19 cellular contexts compared by ENCODE assay signal in genomic region chr12:115190191-115190590, GRCh38.
A peak's percentile ranks its signal among the peaks of the same experiment; 100 is the strongest.
DNase-seq lines count a peak whose midpoint lies in the region; ATAC-seq and TF ChIP-seq lines count a peak whose summit lies in the region.
"Had no signal": no experiment of that assay in that cellular context is flagged by ENCODE, and none has a peak within 500 bp of the region (broad histone marks: within the 10 kb centered on the region; RNA-seq: fewer than 3 reads in every experiment).

No MANE protein-coding gene starts in this region.

- no peaks in the 10 kb centered on the region for H3K27me3 ChIP-seq in left ventricle myocardium inferior (ENCODE audit: low read depth)

- no peaks in the 10 kb centered on the region for H3K27me3 Mint-ChIP-seq in HFFc6 (ENCODE audit: insufficient read depth)

- DNase-seq in AG09319 (ENCODE audit: extremely low read depth, low read depth) = peak; percentile 46
- no peak for DNase-seq in HFFc6
- peak; percentile 38 for DNase-seq in fibroblast of mammary gland (ENCODE audit: low read depth)
- no peak for DNase-seq in sciatic nerve (ENCODE audit: low spot score)
- no peak for DNase-seq in activated CD4-positive, alpha-beta T cell treated with anti-CD3 and anti-CD28 coated beads, Interleukin-2, amount 50 U/mL, for 48 hours
- no peak for DNase-seq in left ventricle myocardium inferior
- no peak for DNase-seq in amygdala (lab: John Stamatoyannopoulos, UW)
- DNase-seq: 8988T; C1 segment of cervical spinal cord; CD8-positive, alpha-beta memory T cell; DMS53; EL; KG1; NCI-H1105 treated with DMSO at 0.1 percent for 48 hours; NCI-H1694 treated with DMSO at 0.1 percent for 48 hours; NCI-H510A; NCI-H774; SHP77 had no signal

- no peaks in the 10 kb centered on the region for H3K4me1 ChIP-seq in left ventricle myocardium inferior

- H3K9me3 ChIP-seq in left ventricle myocardium inferior (replicated peaks) = no peaks in the 10 kb centered on the region

- no peaks in the 10 kb centered on the region for H3K36me3 ChIP-seq in left ventricle myocardium inferior

- H3K36me3 Mint-ChIP-seq in HFFc6 (ENCODE audit: low read depth) = no peaks in the 10 kb centered on the region
- H3K36me3 Mint-ChIP-seq: CD8-positive, alpha-beta memory T cell had no signal

- no peak overlapping the region for H3K27ac ChIP-seq in left ventricle myocardium inferior (replicated peaks)

- no peaks in the 10 kb centered on the region for H3K9me3 Mint-ChIP-seq in HFFc6

- intact Hi-C loops in sciatic nerve (cut with DNase I) = loop anchor here (5.0 kb wide), 1 partner anchor 442 kb away; no protein-coding TSS in a partner anchor
- intact Hi-C loops in left ventricle myocardium inferior (cut with micrococcal nuclease) = no loop called here

- peaks cover 11% of the 10 kb centered on the region for H3K4me1 Mint-ChIP-seq in HFFc6 (ENCODE audit: low read depth)
- H3K4me1 Mint-ChIP-seq: CD8-positive, alpha-beta memory T cell had no signal

- TF ChIP-seq CTCF in AG09319 (IDR thresholded peaks at IDR 0.05; ENCODE audit: low read depth, low read length) (no peak), HFFc6 (IDR thresholded peaks at IDR 0.05) (no peak), fibroblast of mammary gland (conservative IDR thresholded peaks at IDR 0.05; ENCODE audit: control insufficient read depth, insufficient read depth, low read depth, low read length) (no peak), left ventricle myocardium inferior (IDR thresholded peaks at IDR 0.05; ENCODE audit: borderline replicate concordance) (no peak)

- peak overlapping the region; percentile 7; the same call in 1 of the 2 replicates for H3K4me3 Mint-ChIP-seq in HFFc6
- H3K4me3 Mint-ChIP-seq: CD8-positive, alpha-beta memory T cell had no signal

- H3K4me3 ChIP-seq in fibroblast of mammary gland (ENCODE audit: control insufficient read depth, low read depth, low read length) = no peak overlapping the region
- no peak overlapping the region for H3K4me3 ChIP-seq in left ventricle myocardium inferior

- peak overlapping the region; percentile 19; the same call in 1 of the 2 replicates for H3K27ac Mint-ChIP-seq in HFFc6
- H3K27ac Mint-ChIP-seq: CD8-positive, alpha-beta memory T cell had no signal

- ATAC-seq in sciatic nerve (peak; percentile 64), GM18909 (IDR thresholded peaks at IDR 0.05; ENCODE audit: poor library complexity, unreplicated experiment) (no peak)

Comparison
In these comparisons a context has a peak if more than half of its experiments do, and no peak if none do; other contexts are left out.
1. DNase-seq: peak in AG09319 (single experiment) and fibroblast of mammary gland (single experiment); none in HFFc6 (single experiment), sciatic nerve (single experiment), activated CD4-positive, alpha-beta T cell treated with anti-CD3 and anti-CD28 coated beads, Interleukin-2, amount 50 U/mL, for 48 hours (0 of 2), left ventricle myocardium inferior (single experiment) and amygdala (0 of 56).